8 cellular contexts compared by ENCODE assay signal in genomic region chr12:119877639-119877948, GRCh38. TPM values are rescaled to one million over a fixed set of nuclear protein-coding genes. Genes with fewer than 3 reads are reported as not detected.
DNase-seq lines count a peak whose midpoint lies in the region; ATAC-seq and TF ChIP-seq lines count a peak whose summit lies in the region.

No MANE protein-coding gene starts in this region.

- no peaks in the 10 kb centered on the region for H3K27me3 ChIP-seq in iPS-15b (ENCODE audit: control insufficient read depth, insufficient read depth, low read length)
- no peaks in the 10 kb centered on the region for H3K27me3 ChIP-seq in testis

- H3K9me3 ChIP-seq in iPS-15b (ENCODE audit: control insufficient read depth, insufficient read depth, low read length), result no peaks in the 10 kb centered on the region
- H3K9me3 ChIP-seq in testis, result no peaks in the 10 kb centered on the region

- no peaks in the 10 kb centered on the region for H3K36me3 Mint-ChIP-seq in activated T-cell treated with anti-CD3 and anti-CD28 coated beads, Interleukin-2, amount 50 U/mL, for 4 hours (ENCODE audit: insufficient read depth)
- H3K36me3 Mint-ChIP-seq in T-cell, result no peaks in the 10 kb centered on the region

- H3K9ac ChIP-seq in iPS-15b (ENCODE audit: low read depth, low read length), result peak overlapping the region; percentile 38

- H3K27ac ChIP-seq in testis, result no peak overlapping the region

- no peak for ATAC-seq in activated T-cell treated with anti-CD3 and anti-CD28 coated beads, Interleukin-2, amount 50 U/mL, for 4 hours
- ATAC-seq in T-cell (replicated peaks in 1 of 4) (no peak), GM21515 (IDR thresholded peaks at IDR 0.05; ENCODE audit: unreplicated experiment) (no peak), HG03196 (IDR thresholded peaks at IDR 0.05; ENCODE audit: unreplicated experiment) (no peak)

- peak overlapping the region in 1 of 2 donors; percentile 39 for H3K27ac Mint-ChIP-seq in T-cell

- CTCF ChIA-PET in T-cell (lab: Charles Lee), result interaction anchor here in 1 of 2 donors (1.4 kb wide), 1 partner anchor 210 kb away, joined by 5 read pairs; no protein-coding TSS in a partner anchor

- no peak for TF ChIP-seq CTCF in testis (IDR thresholded peaks at IDR 0.05)

- POLR2A ChIA-PET in T-cell (lab: Charles Lee), result no interaction called here

- H3K4me1 ChIP-seq in iPS-15b (ENCODE audit: control insufficient read depth, insufficient read depth, low read length) (peaks cover 4% of the 10 kb centered on the region), testis (no peaks in the 10 kb centered on the region)

- peaks cover 8% of the 10 kb centered on the region for H3K27me3 Mint-ChIP-seq in activated T-cell treated with anti-CD3 and anti-CD28 coated beads, Interleukin-2, amount 50 U/mL, for 4 hours (ENCODE audit: low read depth)
- H3K27me3 Mint-ChIP-seq in T-cell, result peaks cover 0 to 10% of the 10 kb centered on the region in 2 donors

- no peaks in the 10 kb centered on the region for H3K9me3 Mint-ChIP-seq in activated T-cell treated with anti-CD3 and anti-CD28 coated beads, Interleukin-2, amount 50 U/mL, for 4 hours
- H3K9me3 Mint-ChIP-seq in T-cell, result no peaks in the 10 kb centered on the region

- TF ChIP-seq POLR2A in testis (IDR thresholded peaks at IDR 0.05), result no peak

- peak overlapping the region; percentile 87 for H3K4me3 Mint-ChIP-seq in activated T-cell treated with anti-CD3 and anti-CD28 coated beads, Interleukin-2, amount 50 U/mL, for 4 hours
- H3K4me3 Mint-ChIP-seq in T-cell, result peak overlapping the region; percentile 79 to 87 (median 82)

- intact Hi-C loops in testis (cut with DNase I; ENCODE audit: low total_unique reads), result no loop called here

- DNase-seq in activated T-cell treated with anti-CD3 and anti-CD28 coated beads, Interleukin-2, amount 50 U/mL, for 4 hours, result no peak
- DNase-seq in activated T-cell treated with anti-CD3 and anti-CD28 coated beads, Interleukin-2, amount 50 U/mL, for 48 hours, result no peak
- no peak for DNase-seq in T-cell
- no peak for DNase-seq in testis
- no peak for DNase-seq in T-helper 9 cell

- H3K4me3 ChIP-seq in iPS-15b (ENCODE audit: low read depth, low read length) (peak overlapping the region; percentile 72), testis (peak overlapping the region; percentile 66 to 68)

- whole genome bisulfite sequencing in testis, 2 donors, result 11 to 27% methylated on average over 4 of the region's 4 CpGs

- H3K36me3 ChIP-seq in iPS-15b (ENCODE audit: control insufficient read depth, insufficient read depth, low read length) (no peaks in the 10 kb centered on the region), testis (ENCODE audit: low read depth, missing control alignments) (no peaks in the 10 kb centered on the region)

- peaks cover 15% of the 10 kb centered on the region for H3K4me1 Mint-ChIP-seq in activated T-cell treated with anti-CD3 and anti-CD28 coated beads, Interleukin-2, amount 50 U/mL, for 4 hours (ENCODE audit: low read depth)
- peaks cover 14 to 16% (median 15%) of the 10 kb centered on the region in 3 donors for H3K4me1 Mint-ChIP-seq in T-cell

RNA-seq across cellular contexts. Expression of gene CIT, which starts 0.5 kb away (rescaled TPM):
- total RNA-seq in activated T-cell treated with anti-CD3 and anti-CD28 coated beads, Interleukin-2, amount 50 U/mL, for 4 hours, result 1 to 10 TPM; 5.2 to 8.9 (median 5.3) TPM
- total RNA-seq in T-cell (1 to 10 TPM; 1.9 to 4.5 (median 2.1) TPM), testis (10 to 100 TPM; 14.6 to 30.0 TPM)
- 20.0 TPM for polyA plus RNA-seq in testis (ENCODE audit: insufficient read depth, low read depth, low replicate concordance)
